ENCODE assay signal across 18 cellular contexts in the genomic region with DNA sequence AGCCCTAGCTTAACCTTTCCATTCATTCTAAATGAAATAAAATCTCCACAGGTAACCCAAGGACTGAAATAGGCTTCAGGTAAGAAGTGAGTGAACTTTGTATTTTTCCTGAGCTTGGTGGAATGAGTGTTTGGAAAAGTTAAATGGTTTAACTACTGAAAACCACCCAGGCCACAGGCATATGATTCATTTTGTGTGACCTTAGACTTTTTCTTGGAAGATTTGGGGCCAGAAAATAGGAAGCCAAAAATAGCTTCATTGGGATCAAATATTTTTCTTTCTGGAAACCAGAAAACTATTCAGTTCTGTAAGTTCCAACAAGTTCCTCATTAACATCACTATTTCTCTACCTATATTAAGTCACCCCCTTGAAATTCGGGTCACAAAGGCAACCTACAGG.
DNase-seq lines count a peak whose midpoint lies in the region; ATAC-seq and TF ChIP-seq lines count a peak whose summit lies in the region.
"Had no signal": no experiment of that assay in that cellular context is flagged by ENCODE, and none has a peak within 500 bp of the region (broad histone marks: within the 10 kb centered on the region; RNA-seq: fewer than 3 reads in every experiment).

No MANE protein-coding gene starts in this region.

- no TSS peak for BruUV-seq in PC-3 (replicated peaks; lab: Mats Ljungman, UMichigan)

- no peaks in the 10 kb centered on the region for H3K27me3 Mint-ChIP-seq in activated CD8-positive, alpha-beta T cell treated with anti-CD3 and anti-CD28 coated beads for 36 hours
- no peaks in the 10 kb centered on the region for H3K27me3 Mint-ChIP-seq in activated CD8-positive, alpha-beta T cell treated with anti-CD3 and anti-CD28 coated beads, Interleukin-2, amount 10 ng/mL, durations not matched to agents 7 days and 5 days (ENCODE audit: low read depth)
- no peaks in the 10 kb centered on the region for H3K27me3 Mint-ChIP-seq in activated T-cell treated with anti-CD3 and anti-CD28 coated beads, Interleukin-2, amount 50 U/mL, for 72 hours (ENCODE audit: low read depth)

- H3K9me3 ChIP-seq in PC-3 (ENCODE audit: low read length) (no peaks in the 10 kb centered on the region), osteoblast (ENCODE audit: low read depth, low read length) (no peaks in the 10 kb centered on the region)

- H3K36me3 Mint-ChIP-seq in activated CD8-positive, alpha-beta T cell treated with anti-CD3 and anti-CD28 coated beads for 36 hours (ENCODE audit: low read depth), result peaks cover 1% of the 10 kb centered on the region
- H3K36me3 Mint-ChIP-seq in activated CD8-positive, alpha-beta T cell treated with anti-CD3 and anti-CD28 coated beads, Interleukin-2, amount 10 ng/mL, durations not matched to agents 7 days and 5 days (ENCODE audit: low read depth), result peaks cover 17% of the 10 kb centered on the region
- peaks cover 2 to 6% of the 10 kb centered on the region in 2 donors for H3K36me3 Mint-ChIP-seq in activated T-cell treated with anti-CD3 and anti-CD28 coated beads, Interleukin-2, amount 50 U/mL, for 72 hours (ENCODE audit: insufficient read depth in 2 of 2)

- no peaks in the 10 kb centered on the region for H3K9me3 Mint-ChIP-seq in activated CD8-positive, alpha-beta T cell treated with anti-CD3 and anti-CD28 coated beads for 36 hours
- H3K9me3 Mint-ChIP-seq in activated CD8-positive, alpha-beta T cell treated with anti-CD3 and anti-CD28 coated beads, Interleukin-2, amount 10 ng/mL, durations not matched to agents 7 days and 5 days (ENCODE audit: insufficient read depth), result no peaks in the 10 kb centered on the region
- H3K9me3 Mint-ChIP-seq in activated T-cell treated with anti-CD3 and anti-CD28 coated beads, Interleukin-2, amount 50 U/mL, for 72 hours, result no peaks in the 10 kb centered on the region

- no peak overlapping the region for H3K4me3 ChIP-seq in PC-3 (ENCODE audit: low read length)
- no peak overlapping the region for H3K4me3 ChIP-seq in osteoblast (ENCODE audit: insufficient read depth, low read length)
- H3K4me3 ChIP-seq: K562 had no signal

- H2AFZ ChIP-seq in PC-3 (ENCODE audit: low read length) (no peak overlapping the region), osteoblast (ENCODE audit: low read length) (no peak overlapping the region)

- peaks cover 4% of the 10 kb centered on the region for H3F3A ChIP-seq in PC-3 (ENCODE audit: low read length, unreplicated experiment)

- CTCF ChIA-PET in activated CD8-positive, alpha-beta T cell treated with anti-CD3 and anti-CD28 coated beads for 36 hours (lab: Charles Lee), result interaction anchor here (1.5 to 2.8 kb wide), 2 partner anchors 18 to 633 kb away, joined by 5 to 11 read pairs; no protein-coding TSS in a partner anchor
- CTCF ChIA-PET in activated CD8-positive, alpha-beta T cell treated with anti-CD3 and anti-CD28 coated beads, Interleukin-2, amount 10 ng/mL, durations not matched to agents 7 days and 5 days (lab: Charles Lee), result interaction anchor here (1.4 to 2.4 kb wide), 2 partner anchors 16 to 633 kb away, joined by 7 to 9 read pairs; no protein-coding TSS in a partner anchor
- CTCF ChIA-PET in PC-3 (lab: Charles Lee) (no interaction called here), HEK293T (lab: Yijun Ruan, JAX) (interaction anchor here (1.2 kb wide), 1 partner anchor 16 kb away, joined by 3 read pairs; no protein-coding TSS in a partner anchor)

- H4K20me1 ChIP-seq in PC-3 (ENCODE audit: low read length) (no peaks in the 10 kb centered on the region), osteoblast (ENCODE audit: insufficient read depth, low read length) (no peaks in the 10 kb centered on the region)

- no peak for TF ChIP-seq CTCF in activated CD8-positive, alpha-beta T cell treated with anti-CD3 and anti-CD28 coated beads for 36 hours (IDR thresholded peaks at IDR 0.05)
- TF ChIP-seq CTCF in PC-3 (conservative IDR thresholded peaks at IDR 0.05; ENCODE audit: low read depth, low read length) (no peak), osteoblast (IDR thresholded peaks at IDR 0.05; ENCODE audit: extremely low read depth, low read depth, low read length) (no peak)

- H3K27ac ChIP-seq in PC-3 (ENCODE audit: low read length), result peak overlapping the region; percentile 3; the same call in 1 of the 2 replicates
- peak overlapping the region; percentile 91 for H3K27ac ChIP-seq in epithelial cell of prostate
- peak overlapping the region; percentile 88 for H3K27ac ChIP-seq in osteoblast (ENCODE audit: low read depth, low read length)

- H3K27ac Mint-ChIP-seq in activated CD8-positive, alpha-beta T cell treated with anti-CD3 and anti-CD28 coated beads for 36 hours, result peak overlapping the region; percentile 16
- H3K27ac Mint-ChIP-seq in activated CD8-positive, alpha-beta T cell treated with anti-CD3 and anti-CD28 coated beads, Interleukin-2, amount 10 ng/mL, durations not matched to agents 7 days and 5 days, result no peak overlapping the region
- no peak overlapping the region for H3K27ac Mint-ChIP-seq in activated T-cell treated with anti-CD3 and anti-CD28 coated beads, Interleukin-2, amount 50 U/mL, for 72 hours
- H3K27ac Mint-ChIP-seq: CD14-positive monocyte had no signal

- H3K4me2 ChIP-seq in PC-3 (ENCODE audit: low read length) (no peak overlapping the region), osteoblast (ENCODE audit: insufficient read depth, low read length) (peak overlapping the region; percentile 20)

- H3K4me1 Mint-ChIP-seq in activated CD8-positive, alpha-beta T cell treated with anti-CD3 and anti-CD28 coated beads for 36 hours (ENCODE audit: low read depth), result peaks cover 17% of the 10 kb centered on the region
- no peaks in the 10 kb centered on the region for H3K4me1 Mint-ChIP-seq in activated CD8-positive, alpha-beta T cell treated with anti-CD3 and anti-CD28 coated beads, Interleukin-2, amount 10 ng/mL, durations not matched to agents 7 days and 5 days (ENCODE audit: low read depth)
- peaks cover 34% of the 10 kb centered on the region for H3K4me1 Mint-ChIP-seq in activated T-cell treated with anti-CD3 and anti-CD28 coated beads, Interleukin-2, amount 50 U/mL, for 72 hours (ENCODE audit: low read depth)
- H3K4me1 Mint-ChIP-seq: CD14-positive monocyte had no signal

- intact Hi-C loops in activated CD8-positive, alpha-beta T cell treated with anti-CD3 and anti-CD28 coated beads for 36 hours (cut with micrococcal nuclease), result no loop called here
- intact Hi-C loops in PC-3 (cut with micrococcal nuclease), result no loop called here

- H3K79me2 ChIP-seq in PC-3 (ENCODE audit: low read length) (no peaks in the 10 kb centered on the region), osteoblast (ENCODE audit: insufficient read depth, low read length) (no peaks in the 10 kb centered on the region)

- no peak for ATAC-seq in activated CD8-positive, alpha-beta T cell treated with anti-CD3 and anti-CD28 coated beads for 36 hours
- no peak for ATAC-seq in activated CD8-positive, alpha-beta T cell treated with anti-CD3 and anti-CD28 coated beads, Interleukin-2, amount 10 ng/mL, durations not matched to agents 7 days and 5 days
- no peak for ATAC-seq in PC-3
- no peak for ATAC-seq in activated T-cell treated with anti-CD3 and anti-CD28 coated beads, Interleukin-2, amount 50 U/mL, for 72 hours (replicated peaks in 1 of 2)
- no peak for ATAC-seq in HG03196 (IDR thresholded peaks at IDR 0.05; ENCODE audit: unreplicated experiment)
- ATAC-seq: HCT116, K562 had no signal

- H3K36me3 ChIP-seq in PC-3 (ENCODE audit: low read depth, low read length) (no peaks in the 10 kb centered on the region), osteoblast (ENCODE audit: insufficient read depth, low read length) (no peaks in the 10 kb centered on the region)

- no peaks in the 10 kb centered on the region for H3K27me3 ChIP-seq in PC-3 (ENCODE audit: low read length)
- no peaks in the 10 kb centered on the region for H3K27me3 ChIP-seq in osteoblast (ENCODE audit: insufficient read depth, low read length)

- H3K4me1 ChIP-seq in PC-3 (ENCODE audit: insufficient read depth, low read length), result peaks cover 33% of the 10 kb centered on the region
- H3K4me1 ChIP-seq in osteoblast (ENCODE audit: insufficient read depth, low read length), result peaks cover 31% of the 10 kb centered on the region

- no peak overlapping the region for H3K4me3 Mint-ChIP-seq in activated CD8-positive, alpha-beta T cell treated with anti-CD3 and anti-CD28 coated beads for 36 hours
- H3K4me3 Mint-ChIP-seq in activated CD8-positive, alpha-beta T cell treated with anti-CD3 and anti-CD28 coated beads, Interleukin-2, amount 10 ng/mL, durations not matched to agents 7 days and 5 days, result no peak overlapping the region
- H3K4me3 Mint-ChIP-seq in activated T-cell treated with anti-CD3 and anti-CD28 coated beads, Interleukin-2, amount 50 U/mL, for 72 hours, result no peak overlapping the region
- H3K4me3 Mint-ChIP-seq: CD14-positive monocyte had no signal

- no peak for DNase-seq in activated CD8-positive, alpha-beta T cell treated with anti-CD3 and anti-CD28 coated beads for 36 hours
- DNase-seq in activated CD8-positive, alpha-beta T cell treated with anti-CD3 and anti-CD28 coated beads, Interleukin-2, amount 10 ng/mL, durations not matched to agents 7 days and 5 days, result no peak
- no peak for DNase-seq in PC-3
- no peak for DNase-seq in epithelial cell of prostate (ENCODE audit: low read depth, low spot score)
- no peak for DNase-seq in osteoblast (ENCODE audit: insufficient read length, low spot score, missing footprints)
- no peak for DNase-seq in activated T-cell treated with anti-CD3 and anti-CD28 coated beads, Interleukin-2, amount 50 U/mL, for 72 hours
- no peak for DNase-seq in HEK293T (ENCODE audit: extremely low spot score)
- DNase-seq: 8988T, DMS 273 treated with DMSO at 0.1 percent for 48 hours, GDM1, NCI-H1105 treated with DMSO at 0.1 percent for 48 hours, NCI-H1694, NCI-H2081 treated with DMSO at 0.1 percent for 48 hours, SHP77 treated with DMSO at 0.1 percent for 48 hours had no signal

- no peak overlapping the region for H3K9ac ChIP-seq in PC-3 (ENCODE audit: low read length)

- POLR2A ChIA-PET in activated CD8-positive, alpha-beta T cell treated with anti-CD3 and anti-CD28 coated beads for 36 hours (lab: Charles Lee), result no interaction called here
- POLR2A ChIA-PET in activated CD8-positive, alpha-beta T cell treated with anti-CD3 and anti-CD28 coated beads, Interleukin-2, amount 10 ng/mL, durations not matched to agents 7 days and 5 days (lab: Charles Lee), result no interaction called here
- POLR2A ChIA-PET in PC-3 (lab: Charles Lee; ENCODE audit: unreplicated experiment) (no interaction called here), HEK293T (lab: Yijun Ruan, JAX) (no interaction called here)

- H3K9me2 ChIP-seq in PC-3 (replicated peaks; ENCODE audit: low read length), result no peaks in the 10 kb centered on the region

TF ChIP-seq in HEK293T, 16 proteins besides CTCF, POLR2A, EP300 and RAD21 (continues in another document):
- no peak for TF ChIP-seq FOXK2 (IDR thresholded peaks at IDR 0.05)
- TF ChIP-seq L3MBTL2 (conservative IDR thresholded peaks at IDR 0.05), result no peak
- TF ChIP-seq ELF4 (IDR thresholded peaks at IDR 0.05), result no peak
- no peak for TF ChIP-seq ARNT (IDR thresholded peaks at IDR 0.05)
- no peak for TF ChIP-seq NFRKB (IDR thresholded peaks at IDR 0.05)
- TF ChIP-seq CTBP1 (IDR thresholded peaks at IDR 0.05; ENCODE audit: borderline replicate concordance), result no peak

Comparison
In these comparisons a context has a peak if more than half of its experiments do, and no peak if none do; other contexts are left out.
1. H3K27ac ChIP-seq: peak in every context shown above with its lines; median percentile 91 in epithelial cell of prostate; 88 in osteoblast; 3 in PC-3.